9 cellular contexts compared by ENCODE assay signal in genomic region chr10:8049874-8050560, GRCh38. TPM values are rescaled to one million over a fixed set of nuclear protein-coding genes. Genes with fewer than 3 reads are reported as not detected.
A peak's percentile ranks its signal among the peaks of the same experiment; 100 is the strongest.
DNase-seq lines count a peak whose midpoint lies in the region; ATAC-seq and TF ChIP-seq lines count a peak whose summit lies in the region.
"Had no signal": no experiment of that assay in that cellular context is flagged by ENCODE, and none has a peak within 500 bp of the region (broad histone marks: within the 10 kb centered on the region; RNA-seq: fewer than 3 reads in every experiment).

No MANE protein-coding gene starts in this region.

- 0% methylated on average over 68 of the region's 68 CpGs for WGBS in ectodermal cell, 2 experiments

- no peaks in the 10 kb centered on the region for H3K9me3 Mint-ChIP-seq in natural killer cell treated with Interleukin-12 subunit alpha and Interleukin-12 subunit beta and Interleukin-15 and Interleukin-18, amount 100 ng/mL, for 72 hours

- H3K4me3 ChIP-seq in BE2C (ENCODE audit: low read depth, low read length) (peak overlapping the region; percentile 93), ectodermal cell (ENCODE audit: insufficient read depth, low read depth, low read length) (peak overlapping the region; percentile 35)

- H3K36me3 ChIP-seq in BE2C, result peaks cover 3% of the 10 kb centered on the region; the same call in 1 of the 2 replicates
- no peaks in the 10 kb centered on the region for H3K36me3 ChIP-seq in ectodermal cell (ENCODE audit: control insufficient read depth, insufficient read depth, low read length)

- no peak for ATAC-seq in natural killer cell treated with Interleukin-12 subunit alpha and Interleukin-12 subunit beta and Interleukin-15 and Interleukin-18, amount 100 ng/mL, for 72 hours
- ATAC-seq in GM21526 (IDR thresholded peaks at IDR 0.05; ENCODE audit: low FRiP score, unreplicated experiment), result no peak
- ATAC-seq in HG02981 (IDR thresholded peaks at IDR 0.05; ENCODE audit: unreplicated experiment), result no peak

- H3K27me3 Mint-ChIP-seq in natural killer cell treated with Interleukin-12 subunit alpha and Interleukin-12 subunit beta and Interleukin-15 and Interleukin-18, amount 100 ng/mL, for 72 hours, result peaks cover 45 to 52% of the 10 kb centered on the region in 2 donors

- H3K9me3 ChIP-seq in BE2C (no peaks in the 10 kb centered on the region), ectodermal cell (ENCODE audit: control insufficient read depth, low read length) (no peaks in the 10 kb centered on the region)

- H3K27me3 ChIP-seq in BE2C (no peaks in the 10 kb centered on the region), ectodermal cell (ENCODE audit: control insufficient read depth, insufficient read depth, low read length, poor library complexity, severe bottlenecking) (peaks cover 100% of the 10 kb centered on the region)

- DNase-seq in BE2C, result no peak
- peak; percentile 53 for DNase-seq in HuH-7.5 (ENCODE audit: low spot score)
- no peak for DNase-seq in natural killer cell treated with Interleukin-12 subunit alpha and Interleukin-12 subunit beta and Interleukin-15 and Interleukin-18, amount 100 ng/mL, for 72 hours (ENCODE audit: low spot score)
- DNase-seq in hypothalamus (lab: John Stamatoyannopoulos, UW), result no peak
- no peak for DNase-seq in pons (ENCODE audit: low spot score)
- DNase-seq: NCI-H1694 treated with DMSO at 0.1 percent for 48 hours had no signal

- H3K4me1 ChIP-seq in BE2C (0 out of 2 replicates have a peak, but pooled peaks cover 4% of the 10 kb centered on the region), ectodermal cell (ENCODE audit: control insufficient read depth, insufficient read depth, low read length) (peaks cover 55% of the 10 kb centered on the region)

- no peak overlapping the region for H3K27ac Mint-ChIP-seq in natural killer cell treated with Interleukin-12 subunit alpha and Interleukin-12 subunit beta and Interleukin-15 and Interleukin-18, amount 100 ng/mL, for 72 hours

- H3K4me3 Mint-ChIP-seq in natural killer cell treated with Interleukin-12 subunit alpha and Interleukin-12 subunit beta and Interleukin-15 and Interleukin-18, amount 100 ng/mL, for 72 hours, result peak overlapping the region; percentile 64

- H3K27ac ChIP-seq in ectodermal cell (ENCODE audit: insufficient read depth, low read depth, low read length, poor library complexity, severe bottlenecking), result no peak overlapping the region

- H3K36me3 Mint-ChIP-seq in natural killer cell treated with Interleukin-12 subunit alpha and Interleukin-12 subunit beta and Interleukin-15 and Interleukin-18, amount 100 ng/mL, for 72 hours, result no peaks in the 10 kb centered on the region

- H3K4me1 Mint-ChIP-seq in natural killer cell treated with Interleukin-12 subunit alpha and Interleukin-12 subunit beta and Interleukin-15 and Interleukin-18, amount 100 ng/mL, for 72 hours (ENCODE audit: low read depth in 2 of 2), result peaks cover 46 to 61% of the 10 kb centered on the region in 2 donors

- no peak for TF ChIP-seq CTCF in BE2C (IDR thresholded peaks at IDR 0.05; ENCODE audit: low read depth, low read length)

RNA-seq across cellular contexts. Expression of gene GATA3, which starts 4.5 kb away (rescaled TPM):
- polyA plus RNA-seq in BE2C (2012; ENCODE audit: insufficient read depth, insufficient read length, low read depth), result 223 TPM
- polyA plus RNA-seq in ectodermal cell (2013, experiment 1 of 4), result 1.8 TPM
- polyA plus RNA-seq in ectodermal cell (2013, experiment 2 of 4), result 1.3 TPM
- 1.8 TPM for polyA plus RNA-seq in ectodermal cell (2013, experiment 3 of 4)
- polyA plus RNA-seq in ectodermal cell (2013, experiment 4 of 4), result 1.3 TPM
- total RNA-seq in natural killer cell treated with Interleukin-12 subunit alpha and Interleukin-12 subunit beta and Interleukin-15 and Interleukin-18, amount 100 ng/mL, for 72 hours, result 10 to 100 TPM in 1 of 2 donors, 1 to 10 TPM in 1; 7.6 to 10.9 TPM
